1 cellular context compared by ENCODE assay signal in genomic region chr4:87042986-87043820, GRCh38.
TF ChIP-seq lines count a peak whose summit lies in the region.

No MANE protein-coding gene starts in this region.

TF ChIP-seq in GM12878, 131 proteins besides CTCF, POLR2A, EP300 and RAD21:
- TF ChIP-seq ZNF687 (IDR thresholded peaks at IDR 0.05) (peak; percentile 52; the same call in 1 of the 2 replicates), RB1 (IDR thresholded peaks at IDR 0.05; ENCODE audit: borderline replicate concordance) (no peak)
